ENCODE assay signal across 8 cellular contexts in genomic region chr3:194136519-194137313, GRCh38. TPM values are rescaled to one million over a fixed set of nuclear protein-coding genes. Genes with fewer than 3 reads are reported as not detected.
DNase-seq lines count a peak whose midpoint lies in the region; ATAC-seq, FAIRE-seq and TF ChIP-seq lines count a peak whose summit lies in the region.

No MANE protein-coding gene starts in this region.

- no peak for ATAC-seq in GM21825 (IDR thresholded peaks at IDR 0.05; ENCODE audit: unreplicated experiment)

- DNase-seq in NCI-H82 (lab: John Stamatoyannopoulos, UW) (peak; percentile 75), NCI-H82 treated with DMSO at 0.1 percent for 48 hours (lab: John Stamatoyannopoulos, UW; ENCODE audit: unreplicated experiment) (no peak), PC-9 (peak in 1 of 2 experiments; percentile 65), astrocyte (ENCODE audit: low read depth) (peak; percentile 77), iPS DF 6.9 (ENCODE audit: low read depth, low spot score) (no peak), mesenteric fat pad (ENCODE audit: low spot score) (no peak)

- H4K20me1 ChIP-seq in PC-9 (ENCODE audit: insufficient read depth) (peaks cover 8% of the 10 kb centered on the region; the same call in 1 of the 2 replicates), astrocyte (ENCODE audit: insufficient read depth, low read length) (peaks cover 11% of the 10 kb centered on the region)

- H2AFZ ChIP-seq in PC-9 = no peak overlapping the region
- no peak overlapping the region for H2AFZ ChIP-seq in astrocyte (ENCODE audit: low read depth, low read length)

- H3K9me3 ChIP-seq in PC-9 (ENCODE audit: insufficient read depth, low read depth) (no peaks in the 10 kb centered on the region), astrocyte (ENCODE audit: insufficient read depth, low read depth, low read length) (no peaks in the 10 kb centered on the region), iPS DF 6.9 (ENCODE audit: control insufficient read depth, insufficient read depth, low read length) (no peaks in the 10 kb centered on the region), skeletal muscle satellite cell (replicated peaks; ENCODE audit: low read length) (no peaks in the 10 kb centered on the region)

- H3K4me1 Mint-ChIP-seq in astrocyte (ENCODE audit: low read depth, unreplicated experiment) = peaks cover 31% of the 10 kb centered on the region

- peaks cover 6% of the 10 kb centered on the region for H3K27me3 Mint-ChIP-seq in astrocyte (ENCODE audit: low read depth, unreplicated experiment)

- H3K36me3 ChIP-seq in PC-9 (ENCODE audit: low read depth) (peaks cover 24% of the 10 kb centered on the region), astrocyte (ENCODE audit: insufficient read depth, low read length) (no peaks in the 10 kb centered on the region), iPS DF 6.9 (ENCODE audit: control insufficient read depth, insufficient read depth, low read length) (no peaks in the 10 kb centered on the region), skeletal muscle satellite cell (ENCODE audit: insufficient read depth, low read length) (no peaks in the 10 kb centered on the region)

- no peaks in the 10 kb centered on the region for H3K9me3 Mint-ChIP-seq in astrocyte (ENCODE audit: unreplicated experiment)

- H3K79me2 ChIP-seq in PC-9 (ENCODE audit: low read depth) = peaks cover 46% of the 10 kb centered on the region
- peaks cover 21% of the 10 kb centered on the region for H3K79me2 ChIP-seq in astrocyte (ENCODE audit: insufficient read depth, low read length)

- POLR2A ChIA-PET in PC-9 (lab: Charles Lee; ENCODE audit: unreplicated experiment) = interaction anchor here (0.5 to 4.4 kb wide), 18 partner anchors 46 to 438 kb away, joined by 3 to 37 read pairs (median 8); no protein-coding TSS in a partner anchor

- H3F3A ChIP-seq in PC-9 (ENCODE audit: insufficient read depth, low read depth) = peaks cover 72% of the 10 kb centered on the region

- H3K4me2 ChIP-seq in PC-9 (peak overlapping the region; percentile 93), astrocyte (ENCODE audit: low read length) (peak overlapping the region; percentile 87), skeletal muscle satellite cell (ENCODE audit: low read length) (peak overlapping the region; percentile 81)

- peak overlapping the region; percentile 96 for H3K27ac Mint-ChIP-seq in astrocyte (ENCODE audit: unreplicated experiment)

- peak overlapping the region; percentile 98 for H3K27ac ChIP-seq in PC-9
- H3K27ac ChIP-seq in astrocyte (ENCODE audit: low read depth, low read length) = peak overlapping the region; percentile 96
- no peak overlapping the region for H3K27ac ChIP-seq in iPS DF 6.9 (ENCODE audit: low read length)

- CTCF ChIA-PET in PC-9 (lab: Charles Lee) = interaction anchor here (0.6 to 1.2 kb wide), 3 partner anchors 46 to 356 kb away, joined by 3 read pairs; no protein-coding TSS in a partner anchor

- intact Hi-C loops in PC-9 (cut with micrococcal nuclease; ENCODE audit: unreplicated experiment) = loop anchor here (1.0 to 5.0 kb wide), 8 partner anchors 160 to 529 kb away; partner anchors contain the start of gene ATP13A3

- H3K9me2 ChIP-seq in PC-9 (ENCODE audit: insufficient read depth) = no peaks in the 10 kb centered on the region

- H3K9ac ChIP-seq in astrocyte (ENCODE audit: low read length) = peak overlapping the region; percentile 99
- H3K9ac ChIP-seq in skeletal muscle satellite cell (ENCODE audit: low read depth, low read length) = peak overlapping the region; percentile 85

- TF ChIP-seq CTCF in PC-9 (conservative IDR thresholded peaks at IDR 0.05) (no peak), astrocyte (IDR thresholded peaks at IDR 0.05; ENCODE audit: insufficient read depth, low read depth, low read length) (no peak)

- H3K36me3 Mint-ChIP-seq in astrocyte (ENCODE audit: low read depth, unreplicated experiment) = peaks cover 6% of the 10 kb centered on the region

- H3K4me1 ChIP-seq in PC-9 (replicated peaks; ENCODE audit: insufficient read depth) (peaks cover 53% of the 10 kb centered on the region), astrocyte (ENCODE audit: insufficient read depth, low read length) (peaks cover 49% of the 10 kb centered on the region), iPS DF 6.9 (ENCODE audit: control insufficient read depth, insufficient read depth, low read length) (peaks cover 18% of the 10 kb centered on the region), skeletal muscle satellite cell (ENCODE audit: control insufficient read depth, insufficient read depth, low read length) (peaks cover 52% of the 10 kb centered on the region)

- no peak for FAIRE-seq in astrocyte (lab: Jason Lieb, UNC)

- no CpG with 5 or more reads among the region's 43 CpGs for WGBS in iPS DF 6.9 (ENCODE audit: insufficient coverage, insufficient read length)

- no peaks in the 10 kb centered on the region for H3K27me3 ChIP-seq in PC-9 (ENCODE audit: insufficient read depth, low read depth)
- peaks cover 8% of the 10 kb centered on the region for H3K27me3 ChIP-seq in astrocyte (ENCODE audit: insufficient read depth, low read length)
- H3K27me3 ChIP-seq in iPS DF 6.9 (ENCODE audit: control insufficient read depth, insufficient read depth, low read length) = no peaks in the 10 kb centered on the region
- H3K27me3 ChIP-seq in skeletal muscle satellite cell (ENCODE audit: control insufficient read depth, insufficient read depth, low read length) = peaks cover 19% of the 10 kb centered on the region

- H3K4me3 ChIP-seq in PC-9 (peak overlapping the region; percentile 94), astrocyte (ENCODE audit: insufficient read depth, low read depth, low read length) (peak overlapping the region; percentile 93), iPS DF 6.9 (ENCODE audit: low read length) (peak overlapping the region; percentile 55; the same call in 1 of the 2 replicates), skeletal muscle satellite cell (ENCODE audit: low read length) (peak overlapping the region; percentile 70)

- BruUV-seq in PC-9 (replicated peaks; lab: Mats Ljungman, UMichigan) = TSS peak; percentile 83

- peak overlapping the region; percentile 96 for H3K4me3 Mint-ChIP-seq in astrocyte (ENCODE audit: unreplicated experiment)

RNA-seq across cellular contexts. Expression of gene HES1, which starts 0.8 kb away (rescaled TPM):
- total RNA-seq in PC-9 (2021) (66.5 and 97.8 TPM in 2 replicates), astrocyte (44.6 and 46.5 TPM in 2 replicates), mesenteric fat pad (38.9 TPM)
- 0.87 and 1.0 TPM in 2 replicates for total RNA-seq in skeletal muscle satellite cell (2012; rRNA removed)

Comparison
In these comparisons a context has a peak if more than half of its experiments do, and no peak if none do; other contexts are left out.
1. DNase-seq: peak in NCI-H82 (single experiment) and astrocyte (single experiment); none in NCI-H82 treated with DMSO at 0.1 percent for 48 hours (single experiment), iPS DF 6.9 (single experiment) and mesenteric fat pad (single experiment).
2. Peak in every context shown above with its lines, with median percentiles within 50 percentile points of each other: H3K4me2 ChIP-seq and H3K4me3 ChIP-seq.